Comparison of ENCODE assay signal across 8 cellular contexts in genomic region chr9:125747765-125748510, GRCh38.
DNase-seq lines count a peak whose midpoint lies in the region; ATAC-seq and TF ChIP-seq lines count a peak whose summit lies in the region.

No MANE protein-coding gene starts in this region.

- H3K4me1 ChIP-seq in RWPE2 (ENCODE audit: insufficient read depth, poor library complexity, severe bottlenecking) (peaks cover 32% of the 10 kb centered on the region), iPS-18a (ENCODE audit: control insufficient read depth, low read depth, low read length) (peaks cover 48% of the 10 kb centered on the region)

- H3K27ac ChIP-seq in RWPE2 (ENCODE audit: poor library complexity, severe bottlenecking) (peak overlapping the region; percentile 70), iPS-18a (ENCODE audit: low read length) (no peak overlapping the region), skin epidermis (peak overlapping the region; percentile 49 to 88 (median 76))

- H3K27me3 ChIP-seq in RWPE2 (ENCODE audit: insufficient read depth, poor library complexity, severe bottlenecking) = no peaks in the 10 kb centered on the region
- H3K27me3 ChIP-seq in iPS-18a (ENCODE audit: control insufficient read depth, insufficient read depth, low read length) = peaks cover 15% of the 10 kb centered on the region

- peaks cover 9% of the 10 kb centered on the region for H3K36me3 ChIP-seq in RWPE2 (ENCODE audit: low read depth)
- H3K36me3 ChIP-seq in iPS-18a (ENCODE audit: control insufficient read depth, low read depth, low read length) = peaks cover 15% of the 10 kb centered on the region

- H3K9me3 ChIP-seq in RWPE2 (ENCODE audit: severe bottlenecking) = no peaks in the 10 kb centered on the region
- no peaks in the 10 kb centered on the region for H3K9me3 ChIP-seq in iPS-18a (ENCODE audit: control insufficient read depth, low read depth, low read length)

- TF ChIP-seq CTCF in RWPE2 (IDR thresholded peaks at IDR 0.05; ENCODE audit: poor library complexity, severe bottlenecking) (no peak), astrocyte of the spinal cord (IDR thresholded peaks at IDR 0.05; ENCODE audit: low read depth, low read length) (no peak)

- in situ Hi-C loops in astrocyte of the spinal cord (cut with HindIII; ENCODE audit: low sequenced_read_pairs) = no loop called here

- DNase-seq in DMS 273 (lab: John Stamatoyannopoulos, UW; ENCODE audit: unreplicated experiment) = peak; percentile 70
- DNase-seq in DMS 273 treated with DMSO at 0.1 percent for 48 hours (lab: John Stamatoyannopoulos, UW) = no peak
- DNase-seq in RWPE2 (ENCODE audit: low spot score) = no peak
- peak; percentile 16 for DNase-seq in astrocyte of the spinal cord (ENCODE audit: low read depth, low spot score)
- no peak for DNase-seq in NCI-H774 (lab: John Stamatoyannopoulos, UW)

- H3K9ac ChIP-seq in iPS-18a (ENCODE audit: low read length) = peak overlapping the region; percentile 62

- ATAC-seq in RWPE2 (ENCODE audit: low read depth) (no peak), GM21367 (IDR thresholded peaks at IDR 0.05; ENCODE audit: unreplicated experiment) (no peak)

- peak overlapping the region; percentile 82 for H3K4me3 ChIP-seq in RWPE2 (ENCODE audit: severe bottlenecking)
- H3K4me3 ChIP-seq in astrocyte of the spinal cord (ENCODE audit: low read depth, low read length) = peak overlapping the region; percentile 76
- H3K4me3 ChIP-seq in iPS-18a (ENCODE audit: low read length) = peak overlapping the region; percentile 93
- peak overlapping the region; percentile 57 to 94 (median 74) for H3K4me3 ChIP-seq in skin epidermis

Comparison
In these comparisons a context has a peak if more than half of its experiments do, and no peak if none do; other contexts are left out.
1. DNase-seq: peak in DMS 273 (single experiment) and astrocyte of the spinal cord (single experiment); none in DMS 273 treated with DMSO at 0.1 percent for 48 hours (single experiment), RWPE2 (single experiment) and NCI-H774 (single experiment).
2. Peak in every context shown above with its lines, with median percentiles within 50 percentile points of each other: H3K4me3 ChIP-seq.